Comparison of ENCODE assay signal across 12 cellular contexts in genomic region chr16:30051518-30051917, GRCh38. TPM values are rescaled to one million over a fixed set of nuclear protein-coding genes. Genes with fewer than 3 reads are reported as not detected.
A peak's percentile ranks its signal among the peaks of the same experiment; 100 is the strongest.
DNase-seq lines count a peak whose midpoint lies in the region; ATAC-seq and TF ChIP-seq lines count a peak whose summit lies in the region.
"Had no signal": no experiment of that assay in that cellular context is flagged by ENCODE, and none has a peak within 500 bp of the region (broad histone marks: within the 10 kb centered on the region; RNA-seq: fewer than 3 reads in every experiment).

No MANE protein-coding gene starts in this region.

- no peak for ATAC-seq in activated T-cell treated with anti-CD3 and anti-CD28 coated beads, Interleukin-2, amount 50 U/mL, for 72 hours (replicated peaks in 1 of 2)
- ATAC-seq in stimulated activated naive B cell treated with anti-CD40 and anti-IgM and Interleukin-4, amounts not matched to agents 10 μg/mL and 1 μg/mL and 100 μg/mL, for 72 hours (replicated peaks) = no peak

- H3K27ac Mint-ChIP-seq in activated T-cell treated with anti-CD3 and anti-CD28 coated beads, Interleukin-2, amount 50 U/mL, for 72 hours = peak overlapping the region; percentile 45
- peak overlapping the region; percentile 25 for H3K27ac Mint-ChIP-seq in stimulated activated naive B cell treated with anti-CD40 and anti-IgM and Interleukin-4, amounts not matched to agents 10 μg/mL and 1 μg/mL and 100 μg/mL, for 72 hours

- H3K79me2 ChIP-seq in SK-N-SH (ENCODE audit: insufficient read depth) = peaks cover 33% of the 10 kb centered on the region; the same call in 1 of the 2 replicates

- POLR2A ChIA-PET in SK-N-SH (lab: Yijun Ruan, JAX) = no interaction called here

- peaks cover 38% of the 10 kb centered on the region for H3K4me1 Mint-ChIP-seq in activated T-cell treated with anti-CD3 and anti-CD28 coated beads, Interleukin-2, amount 50 U/mL, for 72 hours (ENCODE audit: low read depth)
- H3K4me1 Mint-ChIP-seq in stimulated activated naive B cell treated with anti-CD40 and anti-IgM and Interleukin-4, amounts not matched to agents 10 μg/mL and 1 μg/mL and 100 μg/mL, for 72 hours = peaks cover 20 to 26% of the 10 kb centered on the region in 2 donors

- peak overlapping the region; percentile 88 to 90 for H3K4me3 Mint-ChIP-seq in activated T-cell treated with anti-CD3 and anti-CD28 coated beads, Interleukin-2, amount 50 U/mL, for 72 hours
- H3K4me3 Mint-ChIP-seq in stimulated activated naive B cell treated with anti-CD40 and anti-IgM and Interleukin-4, amounts not matched to agents 10 μg/mL and 1 μg/mL and 100 μg/mL, for 72 hours = peak overlapping the region in 1 of 2 donors; percentile 74

- CTCF ChIA-PET in SK-N-SH (lab: Yijun Ruan, JAX) = interaction anchor here (0.6 to 6.1 kb wide), 3 partner anchors 9 to 346 kb away, joined by 3 to 31 read pairs (median 3); partner anchors contain the start of gene TLCD3B

- H3K9me3 Mint-ChIP-seq in activated T-cell treated with anti-CD3 and anti-CD28 coated beads, Interleukin-2, amount 50 U/mL, for 72 hours = no peaks in the 10 kb centered on the region
- no peaks in the 10 kb centered on the region for H3K9me3 Mint-ChIP-seq in stimulated activated naive B cell treated with anti-CD40 and anti-IgM and Interleukin-4, amounts not matched to agents 10 μg/mL and 1 μg/mL and 100 μg/mL, for 72 hours

- H3K36me3 Mint-ChIP-seq in activated T-cell treated with anti-CD3 and anti-CD28 coated beads, Interleukin-2, amount 50 U/mL, for 72 hours (ENCODE audit: insufficient read depth in 2 of 2) = peaks cover 0 to 4% of the 10 kb centered on the region in 2 donors
- no peaks in the 10 kb centered on the region for H3K36me3 Mint-ChIP-seq in stimulated activated naive B cell treated with anti-CD40 and anti-IgM and Interleukin-4, amounts not matched to agents 10 μg/mL and 1 μg/mL and 100 μg/mL, for 72 hours

- H4K20me1 ChIP-seq in SK-N-SH (ENCODE audit: insufficient read depth) = no peaks in the 10 kb centered on the region

- no peak overlapping the region; the same call in 1 of the 2 replicates for H2AFZ ChIP-seq in SK-N-SH (ENCODE audit: low read depth)

- no peak overlapping the region for H3K4me2 ChIP-seq in SK-N-SH

- WGBS in SK-N-SH (ENCODE audit: low lambda C conversion rate) = 40% methylated on average over 3 of the region's 3 CpGs

- TF ChIP-seq RAD21 in SK-N-SH (IDR thresholded peaks at IDR 0.05; ENCODE audit: low read length) = no peak

- H3F3A ChIP-seq in SK-N-SH (replicated peaks; ENCODE audit: insufficient read depth) = peaks cover 22% of the 10 kb centered on the region

- TF ChIP-seq CTCF in SK-N-SH (IDR thresholded peaks at IDR 0.05) = no peak
- no peak for TF ChIP-seq CTCF in epithelial cell of esophagus (IDR thresholded peaks at IDR 0.05; ENCODE audit: insufficient read depth, low read depth, low read length, missing control alignments)

- H3K4me1 ChIP-seq in SK-N-SH (ENCODE audit: control insufficient read depth in 1 of 2, insufficient read depth in 2 of 2, low read depth in 1 of 2, low read length in 1 of 2) = peaks cover 5% of the 10 kb centered on the region in 2 experiments; a peak in 2 of 4 replicates

- no peaks in the 10 kb centered on the region for H3K9me3 ChIP-seq in SK-N-SH

- H3K4me3 ChIP-seq in SK-N-SH (ENCODE audit: low read depth in 2 of 2, low read length in 1 of 2) (no peak overlapping the region), epithelial cell of esophagus (ENCODE audit: low read length) (no peak overlapping the region)

- TF ChIP-seq EP300 in SK-N-SH (IDR thresholded peaks at IDR 0.05; ENCODE audit: borderline replicate concordance in 1 of 2, low read depth in 1 of 2, low read length in 1 of 2) = no peak

- no peaks in the 10 kb centered on the region for H3K9me2 ChIP-seq in SK-N-SH

- H3K27ac ChIP-seq in SK-N-SH (ENCODE audit: low read depth in 2 of 2, low read length in 1 of 2) = peak overlapping the region in 1 of 2 experiments; percentile 70; a peak in 2 of 4 replicates

- H3K27me3 Mint-ChIP-seq in activated T-cell treated with anti-CD3 and anti-CD28 coated beads, Interleukin-2, amount 50 U/mL, for 72 hours (ENCODE audit: low read depth) = no peaks in the 10 kb centered on the region
- H3K27me3 Mint-ChIP-seq in stimulated activated naive B cell treated with anti-CD40 and anti-IgM and Interleukin-4, amounts not matched to agents 10 μg/mL and 1 μg/mL and 100 μg/mL, for 72 hours = no peaks in the 10 kb centered on the region

- no peaks in the 10 kb centered on the region for H3K36me3 ChIP-seq in SK-N-SH (replicated peaks in 1 of 2; ENCODE audit: control insufficient read depth in 1 of 2, insufficient read depth in 2 of 2, low read length in 1 of 2)

- H3K27me3 ChIP-seq in SK-N-SH (ENCODE audit: insufficient read depth) = no peaks in the 10 kb centered on the region

- DNase-seq in activated T-cell treated with anti-CD3 and anti-CD28 coated beads, Interleukin-2, amount 50 U/mL, for 72 hours = no peak
- DNase-seq in activated T-cell treated with anti-CD3 and anti-CD28 coated beads, Interleukin-2, amount 50 U/mL, for 48 hours = no peak
- DNase-seq in SK-N-SH (no peak), epithelial cell of esophagus (ENCODE audit: low read depth) (peak; percentile 40), SK-N-DZ (ENCODE audit: low spot score) (no peak), NCI-H146 treated with DMSO at 0.1 percent for 48 hours (lab: John Stamatoyannopoulos, UW; ENCODE audit: unreplicated experiment) (no peak), GDM1 (lab: John Stamatoyannopoulos, UW) (no peak)
- DNase-seq in stimulated activated naive B cell treated with anti-CD40 and anti-IgM and Interleukin-4, amounts not matched to agents 10 μg/mL and 1 μg/mL and 100 μg/mL, for 72 hours = no peak
- DNase-seq: C1 segment of cervical spinal cord, NCI-H1694 had no signal

- H3K9ac ChIP-seq in SK-N-SH = peak overlapping the region; percentile 51; the same call in 1 of the 2 replicates

TF ChIP-seq in SK-N-SH, 30 proteins besides CTCF, POLR2A, EP300 and RAD21:
- peak; percentile 56; the same call in 1 of the 2 replicates for TF ChIP-seq MAX (IDR thresholded peaks at IDR 0.05; ENCODE audit: low read depth)
- TF ChIP-seq FOSL2 (IDR thresholded peaks at IDR 0.05; ENCODE audit: borderline replicate concordance, low read depth) = peak; percentile 56; the same call in 1 of the 2 replicates
- TF ChIP-seq EZH2phosphoT487 (IDR thresholded peaks at IDR 0.05; ENCODE audit: borderline replicate concordance, low read depth) = no peak
- no peak for TF ChIP-seq IRF3 (IDR thresholded peaks at IDR 0.05; ENCODE audit: low read depth, low read length)
- TF ChIP-seq FOXM1 (IDR thresholded peaks at IDR 0.05; ENCODE audit: low read depth) = no peak
- no peak for TF ChIP-seq RFX5 (IDR thresholded peaks at IDR 0.05; ENCODE audit: low read length)
- no peak for TF ChIP-seq MEF2A (IDR thresholded peaks at IDR 0.05; ENCODE audit: borderline replicate concordance, low read depth)
- no peak for TF ChIP-seq RCOR1 (IDR thresholded peaks at IDR 0.05; ENCODE audit: low read length)

RNA-seq across cellular contexts. Expression of gene ALDOA, which starts 14.0 kb away (rescaled TPM):
- total RNA-seq in activated T-cell treated with anti-CD3 and anti-CD28 coated beads, Interleukin-2, amount 50 U/mL, for 72 hours = 100 to 1,000 TPM; 857 to 918 TPM
- 437 and 641 TPM in 2 replicates for polyA plus RNA-seq in SK-N-SH (2012; rRNA removed)
- 251 and 406 TPM in 2 replicates for polyA plus RNA-seq in SK-N-SH (2012; cell fraction: cytosol; rRNA removed)
- polyA plus RNA-seq in SK-N-SH (2012; cell fraction: nucleus; rRNA removed) = 575 and 643 TPM in 2 replicates
- 834 and 905 TPM in 2 replicates for polyA plus RNA-seq in SK-N-DZ (2014; cell fraction: cytosol; rRNA removed)
- polyA plus RNA-seq in SK-N-DZ (2014; cell fraction: nucleus; rRNA removed) = 282 and 332 TPM in 2 replicates

RNA-seq across cellular contexts. Expression of gene TLCD3B, which starts 20.4 kb away (rescaled TPM):
- 1 to 10 TPM; 4.5 to 6.9 TPM for total RNA-seq in activated T-cell treated with anti-CD3 and anti-CD28 coated beads, Interleukin-2, amount 50 U/mL, for 72 hours
- polyA plus RNA-seq in SK-N-SH (2012; rRNA removed) = 2.3 and 3.8 TPM in 2 replicates
- 2.2 and 4.1 TPM in 2 replicates for polyA plus RNA-seq in SK-N-SH (2012; cell fraction: cytosol; rRNA removed)
- 6.9 and 8.9 TPM in 2 replicates for polyA plus RNA-seq in SK-N-SH (2012; cell fraction: nucleus; rRNA removed)
- 20.1 and 22.4 TPM in 2 replicates for polyA plus RNA-seq in SK-N-DZ (2014; cell fraction: cytosol; rRNA removed)
- 46.9 and 66.3 TPM in 2 replicates for polyA plus RNA-seq in SK-N-DZ (2014; cell fraction: nucleus; rRNA removed)
- total RNA-seq: omental fat pad had no signal

RNA-seq across cellular contexts. Expression of gene PPP4C, which starts 24.3 kb away (rescaled TPM):
- 100 to 1,000 TPM; 114 to 124 TPM for total RNA-seq in activated T-cell treated with anti-CD3 and anti-CD28 coated beads, Interleukin-2, amount 50 U/mL, for 72 hours
- polyA plus RNA-seq in SK-N-SH (2012; rRNA removed) = 325 and 339 TPM in 2 replicates
- polyA plus RNA-seq in SK-N-SH (2012; cell fraction: cytosol; rRNA removed) = 180 and 242 TPM in 2 replicates
- 296 and 355 TPM in 2 replicates for polyA plus RNA-seq in SK-N-SH (2012; cell fraction: nucleus; rRNA removed)
- polyA plus RNA-seq in SK-N-DZ (2014; cell fraction: cytosol; rRNA removed) = 143 and 189 TPM in 2 replicates
- 132 and 167 TPM in 2 replicates for polyA plus RNA-seq in SK-N-DZ (2014; cell fraction: nucleus; rRNA removed)

RNA-seq across cellular contexts. Expression of gene C16orf92, which starts 28.5 kb away (rescaled TPM):
- total RNA-seq in activated T-cell treated with anti-CD3 and anti-CD28 coated beads, Interleukin-2, amount 50 U/mL, for 72 hours = not detected
- polyA plus RNA-seq in SK-N-SH (2012; rRNA removed) = not detected in 2 replicates
- not detected in 2 replicates for polyA plus RNA-seq in SK-N-SH (2012; cell fraction: cytosol; rRNA removed)
- polyA plus RNA-seq in SK-N-SH (2012; cell fraction: nucleus; rRNA removed) = not detected in 2 replicates
- polyA plus RNA-seq in SK-N-DZ (2014; cell fraction: cytosol; rRNA removed) = not detected in 2 replicates
- polyA plus RNA-seq in SK-N-DZ (2014; cell fraction: nucleus; rRNA removed) = not detected in 2 replicates
- total RNA-seq: omental fat pad had no signal
- polyA plus RNA-seq: adipose tissue had no signal

RNA-seq across cellular contexts. Expression of gene TBX6, which starts 40.2 kb away (rescaled TPM):
- 1 to 10 TPM; 4.2 to 5.8 TPM for total RNA-seq in activated T-cell treated with anti-CD3 and anti-CD28 coated beads, Interleukin-2, amount 50 U/mL, for 72 hours
- 0.16 and 0.18 TPM in 2 replicates for polyA plus RNA-seq in SK-N-SH (2012; rRNA removed)
- 0.05 and 0.08 TPM in 2 replicates for polyA plus RNA-seq in SK-N-SH (2012; cell fraction: cytosol; rRNA removed)
- 0.46 and 0.88 TPM in 2 replicates for polyA plus RNA-seq in SK-N-SH (2012; cell fraction: nucleus; rRNA removed)
- 4.4 and 5.4 TPM in 2 replicates for polyA plus RNA-seq in SK-N-DZ (2014; cell fraction: cytosol; rRNA removed)
- 6.4 and 6.9 TPM in 2 replicates for polyA plus RNA-seq in SK-N-DZ (2014; cell fraction: nucleus; rRNA removed)
